24 cellular contexts compared by ENCODE assay signal in genomic region chr11:78219493-78220217, GRCh38. TPM values are rescaled to one million over a fixed set of nuclear protein-coding genes. Genes with fewer than 3 reads are reported as not detected.
DNase-seq lines count a peak whose midpoint lies in the region; ATAC-seq and TF ChIP-seq lines count a peak whose summit lies in the region.
"Had no signal": no experiment of that assay in that cellular context is flagged by ENCODE, and none has a peak within 500 bp of the region (broad histone marks: within the 10 kb centered on the region; RNA-seq: fewer than 3 reads in every experiment).

No MANE protein-coding gene starts in this region.

- H3K27ac ChIP-seq in vagina: no peak overlapping the region
- H3K27ac ChIP-seq: 22Rv1, lower lobe of right lung, psoas muscle, SK-N-MC, upper lobe of right lung had no signal

- no peak overlapping the region for H3K4me3 ChIP-seq in vagina
- H3K4me3 ChIP-seq: lower lobe of right lung, psoas muscle, SK-N-MC, upper lobe of right lung had no signal

- H3K36me3 Mint-ChIP-seq in T-helper 1 cell treated with Interleukin-12 subunit alpha and Interleukin-12 subunit beta and Interleukin-4 antibody, amounts not matched to agents 30 μg/mL and 1 μg/mL, for 36 hours (ENCODE audit: low read depth): peaks cover 61% of the 10 kb centered on the region

- TF ChIP-seq POLR2A in vagina (IDR thresholded peaks at IDR 0.05): no peak

- no peaks in the 10 kb centered on the region for H3K9me3 Mint-ChIP-seq in T-helper 1 cell treated with Interleukin-12 subunit alpha and Interleukin-12 subunit beta and Interleukin-4 antibody, amounts not matched to agents 30 μg/mL and 1 μg/mL, for 36 hours
- H3K9me3 Mint-ChIP-seq: activated B cell treated with CpG ODN at 0.5 μM for 24 hours; CD4-positive, CD25-positive, alpha-beta regulatory T cell; dendritic cell treated with granulocyte-macrophage colony-stimulating factor and Interleukin-4, amounts not matched to agents 40 ng/mL and 50 ng/mL, for 4 days; HFFc6 had no signal

- intact Hi-C loops in cardiac septum (cut with DNase I): no loop called here
- intact Hi-C loops in Right ventricle myocardium inferior (cut with DNase I): no loop called here
- intact Hi-C loops in vagina (cut with DNase I): loop anchor here (10.0 kb wide), 1 partner anchor 195 kb away; the partner anchor contains the start of gene GAB2

- H3K36me3 ChIP-seq in vagina: peaks cover 0 to 59% of the 10 kb centered on the region in 2 donors

- no peaks in the 10 kb centered on the region for H3K4me1 ChIP-seq in vagina
- H3K4me1 ChIP-seq: lower lobe of right lung, psoas muscle, upper lobe of right lung had no signal

- H3K27me3 Mint-ChIP-seq in T-helper 1 cell treated with Interleukin-12 subunit alpha and Interleukin-12 subunit beta and Interleukin-4 antibody, amounts not matched to agents 30 μg/mL and 1 μg/mL, for 36 hours (ENCODE audit: low read depth): no peaks in the 10 kb centered on the region
- H3K27me3 Mint-ChIP-seq: activated B cell treated with CpG ODN at 0.5 μM for 24 hours; CD4-positive, CD25-positive, alpha-beta regulatory T cell; dendritic cell treated with granulocyte-macrophage colony-stimulating factor and Interleukin-4, amounts not matched to agents 40 ng/mL and 50 ng/mL, for 4 days had no signal

- DNase-seq in T-helper 1 cell (no peak), cardiac septum (ENCODE audit: low spot score) (peak; percentile 70), Right ventricle myocardium inferior (ENCODE audit: missing footprints) (no peak), midbrain (lab: John Stamatoyannopoulos, UW) (peak; percentile 25), vagina (ENCODE audit: extremely low spot score in 2 of 2) (peak; percentile 56 to 85), DMS114 treated with DMSO at 0.1 percent for 48 hours (lab: John Stamatoyannopoulos, UW; ENCODE audit: unreplicated experiment) (no peak)
- DNase-seq: activated B cell treated with CpG ODN at 0.5 μM for 24 hours; CD4-positive, CD25-positive, alpha-beta regulatory T cell; DMS153; HFFc6; IMR-90; lower lobe of right lung; NCI-H1092 treated with DMSO at 0.1 percent for 48 hours; NCI-H2029; NCI-H226; psoas muscle; RPMI8226; stimulated activated CD4-positive, alpha-beta T cell treated with anti-CD3 and anti-CD28 coated beads, Interleukin-15, amount 100 ng/mL, for 24 hours; upper lobe of right lung had no signal

- no peaks in the 10 kb centered on the region for H3K27me3 ChIP-seq in vagina
- H3K27me3 ChIP-seq: upper lobe of right lung had no signal

- H3K4me3 Mint-ChIP-seq in T-helper 1 cell treated with Interleukin-12 subunit alpha and Interleukin-12 subunit beta and Interleukin-4 antibody, amounts not matched to agents 30 μg/mL and 1 μg/mL, for 36 hours: no peak overlapping the region
- H3K4me3 Mint-ChIP-seq: activated B cell treated with CpG ODN at 0.5 μM for 24 hours; CD4-positive, CD25-positive, alpha-beta regulatory T cell; dendritic cell treated with granulocyte-macrophage colony-stimulating factor and Interleukin-4, amounts not matched to agents 40 ng/mL and 50 ng/mL, for 4 days; HFFc6 had no signal

- peaks cover 25% of the 10 kb centered on the region for H3K4me1 Mint-ChIP-seq in T-helper 1 cell treated with Interleukin-12 subunit alpha and Interleukin-12 subunit beta and Interleukin-4 antibody, amounts not matched to agents 30 μg/mL and 1 μg/mL, for 36 hours (ENCODE audit: low read depth)

- H3K9me3 ChIP-seq in vagina: no peaks in the 10 kb centered on the region
- H3K9me3 ChIP-seq: lower lobe of right lung, psoas muscle, upper lobe of right lung had no signal

- no peak for TF ChIP-seq CTCF in vagina (IDR thresholded peaks at IDR 0.05)

- ATAC-seq in Right ventricle myocardium inferior (no peak), HG02588 (IDR thresholded peaks at IDR 0.05; ENCODE audit: unreplicated experiment) (no peak)
- ATAC-seq: lower lobe of right lung, psoas muscle, upper lobe of right lung had no signal

- peak overlapping the region; percentile 15 for H3K27ac Mint-ChIP-seq in T-helper 1 cell treated with Interleukin-12 subunit alpha and Interleukin-12 subunit beta and Interleukin-4 antibody, amounts not matched to agents 30 μg/mL and 1 μg/mL, for 36 hours
- H3K27ac Mint-ChIP-seq: activated B cell treated with CpG ODN at 0.5 μM for 24 hours; dendritic cell treated with granulocyte-macrophage colony-stimulating factor and Interleukin-4, amounts not matched to agents 40 ng/mL and 50 ng/mL, for 4 days; HFFc6 had no signal

RNA-seq across cellular contexts. Expression of gene USP35, which starts 30.9 kb away (rescaled TPM):
- total RNA-seq in cardiac septum (8.9 TPM), Right ventricle myocardium inferior (6.2 TPM), vagina (11.8 TPM)

RNA-seq across cellular contexts. Expression of gene KCTD21, which starts 31.2 kb away (rescaled TPM):
- 8.5 TPM for total RNA-seq in cardiac septum
- 10.6 TPM for total RNA-seq in Right ventricle myocardium inferior
- total RNA-seq in vagina: 8.6 TPM

Comparison
In these comparisons a context has a peak if more than half of its experiments do, and no peak if none do; other contexts are left out.
1. DNase-seq: peak in cardiac septum (single experiment), midbrain (single experiment) and vagina (2 of 2); none in T-helper 1 cell (0 of 5), Right ventricle myocardium inferior (single experiment) and DMS114 treated with DMSO at 0.1 percent for 48 hours (single experiment).